Comparison of ENCODE assay signal across 25 cellular contexts in the genomic region with DNA sequence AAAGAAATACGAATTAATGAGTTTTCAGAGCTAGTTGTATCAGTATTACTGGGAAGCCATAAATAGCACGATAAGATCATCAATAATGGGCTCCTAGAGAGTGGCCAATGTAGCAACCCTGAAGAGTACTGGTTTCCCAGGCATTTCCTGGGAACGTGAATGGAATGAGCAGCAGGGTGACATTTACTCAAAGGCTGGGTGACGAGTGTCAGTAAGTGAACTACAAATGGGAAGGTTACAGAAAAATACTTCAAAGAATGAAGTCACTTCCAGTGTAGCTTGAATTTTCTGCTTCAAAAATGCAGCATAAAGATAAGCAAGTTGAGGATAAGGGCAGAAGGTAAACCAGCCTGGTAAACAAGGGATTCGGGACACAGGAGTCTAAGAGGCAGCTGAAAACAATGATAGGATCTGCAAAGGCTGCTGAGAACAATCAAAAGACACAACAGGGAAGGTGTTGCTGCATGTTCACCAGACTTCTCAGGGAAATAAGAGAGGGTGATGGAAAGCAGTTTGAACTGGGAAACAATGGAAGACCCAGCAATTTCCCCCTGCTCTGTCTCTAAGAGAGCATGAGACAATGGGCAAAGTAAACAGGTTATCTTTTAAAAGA. TPM values are rescaled to one million over a fixed set of nuclear protein-coding genes. Genes with fewer than 3 reads are reported as not detected.
DNase-seq lines count a peak whose midpoint lies in the region; ATAC-seq, FAIRE-seq and TF ChIP-seq lines count a peak whose summit lies in the region.
"Had no signal": no experiment of that assay in that cellular context is flagged by ENCODE, and none has a peak within 500 bp of the region (broad histone marks: within the 10 kb centered on the region; RNA-seq: fewer than 3 reads in every experiment).

No MANE protein-coding gene starts in this region.

- no peaks in the 10 kb centered on the region for H3K9me2 ChIP-seq in hepatocyte (replicated peaks; ENCODE audit: insufficient read depth)

- H3K36me3 Mint-ChIP-seq in neural progenitor cell = peaks cover 29% of the 10 kb centered on the region
- H3K36me3 Mint-ChIP-seq in T-helper 17 cell (ENCODE audit: low read depth) = no peaks in the 10 kb centered on the region
- H3K36me3 Mint-ChIP-seq: activated CD8-positive, alpha-beta memory T cell treated with anti-CD3 and anti-CD28 coated beads, Interleukin-2, amount 10 ng/mL, durations not matched to agents 7 days and 5 days had no signal

- POLR2A ChIA-PET in HEK293 (lab: Yijun Ruan, JAX) (no interaction called here), HepG2 (lab: Yijun Ruan, JAX) (no interaction called here)

- H3K36me3 ChIP-seq in HEK293 (ENCODE audit: control insufficient read depth in 2 of 2, insufficient read depth in 1 of 2, low read length in 2 of 2) (no peaks in the 10 kb centered on the region), hepatocyte (replicated peaks; ENCODE audit: insufficient read depth, low read depth) (no peaks in the 10 kb centered on the region), neural progenitor cell (no peaks in the 10 kb centered on the region), HepG2 (replicated peaks in 1 of 2; ENCODE audit: control insufficient read depth in 1 of 2, insufficient read depth in 2 of 2, low read length in 2 of 2) (no peaks in the 10 kb centered on the region)
- H3K36me3 ChIP-seq: SJSA1 had no signal

- no peak for FAIRE-seq in HepG2 (lab: Jason Lieb, UNC)

- H3K9me3 Mint-ChIP-seq in neural progenitor cell = no peaks in the 10 kb centered on the region
- H3K9me3 Mint-ChIP-seq: CD4-positive, alpha-beta T cell had no signal

- no peak for TF ChIP-seq POLR2A in HepG2 (IDR thresholded peaks at IDR 0.05; ENCODE audit: insufficient read depth in 1 of 2, low read depth in 2 of 2, low read length in 2 of 2)

- H3K9ac ChIP-seq in neural progenitor cell (no peak overlapping the region), HepG2 (ENCODE audit: insufficient read depth, low read depth, low read length) (no peak overlapping the region)
- H3K9ac ChIP-seq: KMS-11 had no signal

- peaks cover 34% of the 10 kb centered on the region for H3K4me1 Mint-ChIP-seq in neural progenitor cell
- no peaks in the 10 kb centered on the region for H3K4me1 Mint-ChIP-seq in T-helper 17 cell
- H3K4me1 Mint-ChIP-seq: activated CD8-positive, alpha-beta memory T cell treated with anti-CD3 and anti-CD28 coated beads, Interleukin-2, amount 10 ng/mL, durations not matched to agents 7 days and 5 days; stimulated activated naive CD8-positive, alpha-beta T cell treated with anti-CD3 and anti-CD28 coated beads, Interleukin-15, amount 100 ng/mL, for 72 hours had no signal

- H3K9me3 ChIP-seq in HEK293 (ENCODE audit: control insufficient read depth, insufficient read depth, low read depth, low read length) (no peaks in the 10 kb centered on the region), hepatocyte (ENCODE audit: low read depth) (no peaks in the 10 kb centered on the region), neural progenitor cell (ENCODE audit: low read depth) (no peaks in the 10 kb centered on the region), T-helper 17 cell (ENCODE audit: control insufficient read depth, low read length, poor library complexity, severe bottlenecking) (no peaks in the 10 kb centered on the region), HepG2 (ENCODE audit: low read length) (no peaks in the 10 kb centered on the region)
- H3K9me3 ChIP-seq: SJSA1 had no signal

- TF ChIP-seq EP300 in HepG2 (IDR thresholded peaks at IDR 0.05; ENCODE audit: low read depth in 2 of 2, low read length in 2 of 2) (no peak), HepG2 (CRISPR knock-in tag; IDR thresholded peaks at IDR 0.05; ENCODE audit: borderline replicate concordance) (no peak)

- peak overlapping the region; percentile 99 for H3K27ac Mint-ChIP-seq in neural progenitor cell
- no peak overlapping the region for H3K27ac Mint-ChIP-seq in T-helper 17 cell
- H3K27ac Mint-ChIP-seq: activated CD8-positive, alpha-beta memory T cell treated with anti-CD3 and anti-CD28 coated beads, Interleukin-2, amount 10 ng/mL, durations not matched to agents 7 days and 5 days; CD4-positive, alpha-beta T cell; stimulated activated naive CD8-positive, alpha-beta T cell treated with anti-CD3 and anti-CD28 coated beads, Interleukin-15, amount 100 ng/mL, for 72 hours; T-helper 2 cell treated with Interferon-gamma antibody and Interleukin-4, amounts not matched to agents 5 μg/mL and 100 μg/mL, for 36 hours had no signal

- in situ Hi-C loops in HepG2 (cut with HindIII; ENCODE audit: extremely low pct_ligation_motif_present, low pct_unique_long_range_greater_than_20kb) = no loop called here

- BruUV-seq in HepG2 (replicated peaks; lab: Mats Ljungman, UMichigan) = no TSS peak

- no peaks in the 10 kb centered on the region for H3K27me3 Mint-ChIP-seq in neural progenitor cell (ENCODE audit: insufficient read depth, low read depth)
- no peaks in the 10 kb centered on the region for H3K27me3 Mint-ChIP-seq in T-helper 17 cell
- H3K27me3 Mint-ChIP-seq: activated CD8-positive, alpha-beta memory T cell treated with anti-CD3 and anti-CD28 coated beads, Interleukin-2, amount 10 ng/mL, durations not matched to agents 7 days and 5 days; CD4-positive, alpha-beta T cell; stimulated activated naive CD8-positive, alpha-beta T cell treated with anti-CD3 and anti-CD28 coated beads, Interleukin-15, amount 100 ng/mL, for 72 hours had no signal

- no peak for ATAC-seq in T-helper 17 cell
- ATAC-seq in HepG2 = no peak
- ATAC-seq in GM18858 (IDR thresholded peaks at IDR 0.05; ENCODE audit: unreplicated experiment) = no peak
- ATAC-seq: activated CD8-positive, alpha-beta memory T cell treated with anti-CD3 and anti-CD28 coated beads, Interleukin-2, amount 10 ng/mL, durations not matched to agents 7 days and 5 days; HCT116; left cardiac atrium; stimulated activated naive CD8-positive, alpha-beta T cell treated with anti-CD3 and anti-CD28 coated beads, Interleukin-15, amount 100 ng/mL, for 72 hours had no signal

- H2AFZ ChIP-seq in hepatocyte (peak overlapping the region; percentile 64), neural progenitor cell (replicated peaks) (no peak overlapping the region), HepG2 (ENCODE audit: low read length) (no peak overlapping the region)

- H3K79me2 ChIP-seq in hepatocyte (no peaks in the 10 kb centered on the region), neural progenitor cell (ENCODE audit: low read depth) (no peaks in the 10 kb centered on the region), HepG2 (ENCODE audit: insufficient read depth, low read length) (no peaks in the 10 kb centered on the region)

- peaks cover 24% of the 10 kb centered on the region for H3F3A ChIP-seq in neural progenitor cell (ENCODE audit: low read depth)

- CTCF ChIA-PET in HEK293 (lab: Yijun Ruan, JAX) (interaction anchor here (1.1 kb wide), 1 partner anchor 122 kb away, joined by 3 read pairs; no protein-coding TSS in a partner anchor), HepG2 (lab: Yijun Ruan, JAX; ENCODE audit: low intra/inter-chr PET ratio, low total read pairs) (no interaction called here)

- 27% methylated on average over 5 of the region's 5 CpGs for WGBS in hepatocyte (ENCODE audit: low lambda C conversion rate, missing lambda C conversion rate)
- 6% methylated on average over 5 of the region's 5 CpGs for WGBS in HepG2 (ENCODE audit: low lambda C conversion rate)

- TF ChIP-seq CTCF in HEK293 (tag by site-specific recombination; IDR thresholded peaks at IDR 0.05) (no peak), VCaP (conservative IDR thresholded peaks at IDR 0.05) (no peak), hepatocyte (IDR thresholded peaks at IDR 0.05; ENCODE audit: poor library complexity) (no peak), neural progenitor cell (IDR thresholded peaks at IDR 0.05) (no peak), HepG2 (CRISPR knock-in tag; IDR thresholded peaks at IDR 0.05) (no peak)

- H3K4me2 ChIP-seq in hepatocyte (peak overlapping the region; percentile 41), neural progenitor cell (peak overlapping the region; percentile 62), HepG2 (ENCODE audit: low read depth, low read length) (no peak overlapping the region)
- H3K4me2 ChIP-seq: KMS-11, PC-9 had no signal

- H3K4me1 ChIP-seq in HEK293 (ENCODE audit: control insufficient read depth, insufficient read depth, low read length) = peaks cover 4% of the 10 kb centered on the region; the same call in 1 of the 2 replicates
- peaks cover 4% of the 10 kb centered on the region for H3K4me1 ChIP-seq in hepatocyte (ENCODE audit: insufficient read depth)
- peaks cover 32% of the 10 kb centered on the region for H3K4me1 ChIP-seq in neural progenitor cell
- no peaks in the 10 kb centered on the region for H3K4me1 ChIP-seq in HepG2 (ENCODE audit: insufficient read depth, low read length)
- H3K4me1 ChIP-seq: SJSA1 had no signal

- H3K4me3 Mint-ChIP-seq in neural progenitor cell (peak overlapping the region; percentile 73), T-helper 17 cell (no peak overlapping the region)
- H3K4me3 Mint-ChIP-seq: activated CD8-positive, alpha-beta memory T cell treated with anti-CD3 and anti-CD28 coated beads, Interleukin-2, amount 10 ng/mL, durations not matched to agents 7 days and 5 days; CD4-positive, alpha-beta T cell; stimulated activated naive CD8-positive, alpha-beta T cell treated with anti-CD3 and anti-CD28 coated beads, Interleukin-15, amount 100 ng/mL, for 72 hours; T-helper 2 cell treated with Interferon-gamma antibody and Interleukin-4, amounts not matched to agents 5 μg/mL and 100 μg/mL, for 36 hours had no signal

- H4K20me1 ChIP-seq in hepatocyte (ENCODE audit: insufficient read depth, poor library complexity, severe bottlenecking) (no peaks in the 10 kb centered on the region), neural progenitor cell (ENCODE audit: low read depth) (no peaks in the 10 kb centered on the region), HepG2 (ENCODE audit: insufficient read depth, low read length) (no peaks in the 10 kb centered on the region)

- no peak for DNase-seq in hepatocyte (ENCODE audit: low spot score)
- peak; percentile 75 for DNase-seq in neural progenitor cell (ENCODE audit: low spot score)
- no peak for DNase-seq in activated T-cell treated with anti-CD3 and anti-CD28 coated beads, Interleukin-2, amount 50 U/mL, for 1 hour
- no peak for DNase-seq in T-helper 17 cell
- DNase-seq in HepG2 (ENCODE audit: low spot score) = no peak
- DNase-seq: activated CD4-positive, CD25-positive, alpha-beta regulatory T cell treated with anti-CD3 and anti-CD28 coated beads, Interleukin-2, amount 50 U/mL, for 72 hours; activated CD8-positive, alpha-beta memory T cell treated with anti-CD3 and anti-CD28 coated beads, Interleukin-2, amount 10 ng/mL, durations not matched to agents 7 days and 5 days; amygdala; CD4-positive, alpha-beta T cell; DMS79; foreskin fibroblast; hippocampal formation; left cardiac atrium; NCI-H1048; NCI-H2029 treated with DMSO at 0.1 percent for 48 hours; NCI-H69; PC-9; stimulated activated naive CD8-positive, alpha-beta T cell treated with anti-CD3 and anti-CD28 coated beads, Interleukin-15, amount 100 ng/mL, for 72 hours had no signal

- H3K4me3 ChIP-seq in HEK293 (ENCODE audit: low read depth, low read length) (no peak overlapping the region), hepatocyte (no peak overlapping the region), neural progenitor cell (peak overlapping the region; percentile 3), HepG2 (replicated peaks in 1 of 3; ENCODE audit: insufficient read depth in 1 of 3, low read depth in 2 of 3, low read length in 3 of 3) (no peak overlapping the region)
- H3K4me3 ChIP-seq: PC-9, SJSA1 had no signal

- intact Hi-C loops in HepG2 (cut with micrococcal nuclease; ENCODE audit: unreplicated experiment) = no loop called here

- H3K27me3 ChIP-seq in hepatocyte (no peaks in the 10 kb centered on the region), neural progenitor cell (no peaks in the 10 kb centered on the region), HepG2 (ENCODE audit: control insufficient read depth in 1 of 2, insufficient read depth in 2 of 2, low read length in 2 of 2) (no peaks in the 10 kb centered on the region)
- H3K27me3 ChIP-seq: SJSA1 had no signal

- TF ChIP-seq RAD21 in HepG2 (CRISPR knock-in tag; IDR thresholded peaks at IDR 0.05) = no peak

- H3K27ac ChIP-seq in HEK293 (ENCODE audit: extremely low read depth, low read depth, low read length) (no peak overlapping the region), VCaP (peak overlapping the region; percentile 79), hepatocyte (no peak overlapping the region), neural progenitor cell (peak overlapping the region; percentile 53), HepG2 (ENCODE audit: extremely low read length, insufficient read depth, low read length) (no peak overlapping the region)
- H3K27ac ChIP-seq: KMS-11, PC-9, SJSA1 had no signal

RNA-seq across cellular contexts. Expression of gene POSTN, which starts 48.6 kb away (rescaled TPM):
- total RNA-seq in hepatocyte (178 and 233 TPM in 2 replicates), neural progenitor cell (ENCODE audit: low replicate concordance) (not detected in 2 replicates), T-helper 17 cell (not detected), HepG2 (2016; rRNA removed; fragmentation: Illumina TruSeq; extraction: Trizol) (not detected in 2 replicates)
- polyA plus RNA-seq in hepatocyte (179 and 226 TPM in 2 replicates), HepG2 (2011; rRNA removed) (not detected in 2 replicates)
- total RNA-seq in HepG2 (2016; cell fraction: cytosol; rRNA removed; fragmentation: Illumina TruSeq; extraction: Trizol; ENCODE audit: low read depth) = not detected in 2 replicates
- total RNA-seq in HepG2 (2016; cell fraction: insoluble cytoplasmic fraction; rRNA removed; fragmentation: Illumina TruSeq; extraction: Trizol) = not detected in 2 replicates
- not detected in 2 replicates for total RNA-seq in HepG2 (2016; cell fraction: membrane; rRNA removed; fragmentation: Illumina TruSeq; extraction: Trizol)
- not detected in 2 replicates for total RNA-seq in HepG2 (2016; cell fraction: nucleus; rRNA removed; fragmentation: Illumina TruSeq; extraction: Trizol)
- not detected in 2 replicates for polyA plus RNA-seq in HepG2 (2011; cell fraction: cytosol; rRNA removed)
- polyA plus RNA-seq in HepG2 (2011; cell fraction: nucleus; rRNA removed) = not detected in 2 replicates
- polyA plus RNA-seq in HepG2 (2012) = not detected in 2 replicates
- not detected in 2 replicates for polyA plus RNA-seq in HepG2 (2016; cell fraction: cytosol; fragmentation: Illumina TruSeq; extraction: Trizol; ENCODE audit: low read depth)
- polyA plus RNA-seq in HepG2 (2016; cell fraction: insoluble cytoplasmic fraction; fragmentation: Illumina TruSeq; extraction: Trizol; ENCODE audit: low read depth) = not detected in 2 replicates
- polyA plus RNA-seq in HepG2 (2016; cell fraction: membrane; fragmentation: Illumina TruSeq; extraction: Trizol; ENCODE audit: low read depth) = not detected in 2 replicates
- polyA plus RNA-seq in HepG2 (2016; cell fraction: nucleus; fragmentation: Illumina TruSeq; extraction: Trizol; ENCODE audit: insufficient read depth, low read depth) = not detected in 2 replicates
- 0.14 TPM in 1 of 2 replicates, not detected in the other for polyA minus RNA-seq in HepG2 (2011; rRNA and poly(A)+ RNA removed; ENCODE audit: low replicate concordance)
- polyA minus RNA-seq in HepG2 (2011; cell fraction: cytosol; rRNA and poly(A)+ RNA removed) = not detected in 2 replicates
- polyA minus RNA-seq in HepG2 (2011; cell fraction: nucleus; rRNA and poly(A)+ RNA removed) = not detected in 2 replicates
- total RNA-seq: activated CD8-positive, alpha-beta memory T cell treated with anti-CD3 and anti-CD28 coated beads, Interleukin-2, amount 10 ng/mL, durations not matched to agents 7 days and 5 days; CD4-positive, alpha-beta T cell; PC-9; SJSA1 had no signal

Comparison
In these comparisons a context has a peak if more than half of its experiments do, and no peak if none do; other contexts are left out.
1. H3K27ac ChIP-seq: peak in VCaP (single experiment) and neural progenitor cell (single experiment); none in HEK293 (single experiment), hepatocyte (single experiment) and HepG2 (single experiment).
2. RNA of gene POSTN, which starts 48.6 kb away (total RNA-seq): 178 to 233 TPM in hepatocyte; not detected in neural progenitor cell, not detected in T-helper 17 cell and not detected in HepG2; every median in the first group is over 100 times any median in the second.
3. Of the 63 proteins assayed by ChIP-seq in both HepG2 and HEK293: peak only in HepG2: none; only in HEK293: PRDM10; in both: none; in neither: 62.